11 cellular contexts compared by ENCODE assay signal in genomic region chr2:205764502-205764815, GRCh38.
DNase-seq lines count a peak whose midpoint lies in the region; TF ChIP-seq lines count a peak whose summit lies in the region.
"Had no signal": no experiment of that assay in that cellular context is flagged by ENCODE, and none has a peak within 500 bp of the region (broad histone marks: within the 10 kb centered on the region; RNA-seq: fewer than 3 reads in every experiment).

No MANE protein-coding gene starts in this region.

- H3K79me2 ChIP-seq in GM23248 (ENCODE audit: insufficient read depth) (no peaks in the 10 kb centered on the region), trophoblast cell (ENCODE audit: control insufficient read depth, insufficient read depth, low read length, poor library complexity) (no peaks in the 10 kb centered on the region), mammary epithelial cell (ENCODE audit: insufficient read depth, low read length) (no peaks in the 10 kb centered on the region)

- H3K4me1 ChIP-seq in GM23248 (ENCODE audit: insufficient read depth) = peaks cover 23% of the 10 kb centered on the region
- H3K4me1 ChIP-seq in NT2/D1 (ENCODE audit: insufficient read depth, insufficient read length) = peaks cover 12% of the 10 kb centered on the region
- H3K4me1 ChIP-seq in esophagus squamous epithelium = peaks cover 9 to 38% (median 13%) of the 10 kb centered on the region in 3 donors
- H3K4me1 ChIP-seq in trophoblast cell (ENCODE audit: control insufficient read depth in 1 of 2, insufficient read depth in 2 of 2, low read length in 2 of 2) = peaks cover 10 to 20% of the 10 kb centered on the region in 2 experiments
- peaks cover 8 to 18% of the 10 kb centered on the region in 2 donors for H3K4me1 ChIP-seq in thyroid gland
- H3K4me1 ChIP-seq in mammary epithelial cell (ENCODE audit: insufficient read depth, low read length) = peaks cover 20% of the 10 kb centered on the region

- no peak overlapping the region for H2AK5ac ChIP-seq in trophoblast cell (ENCODE audit: low read length)

- no peak overlapping the region for H2BK12ac ChIP-seq in trophoblast cell (ENCODE audit: low read length)

- 68 to 77% methylated on average over 4 of the region's 4 CpGs for WGBS in GM23248 (ENCODE audit: low coverage in 1 of 2, low lambda C conversion rate in 2 of 2, missing lambda C conversion rate in 2 of 2), 2 experiments
- 64 to 66% methylated on average over 4 of the region's 4 CpGs for WGBS in esophagus squamous epithelium, 2 donors
- no CpG with 5 or more reads among the region's 4 CpGs for WGBS in trophoblast cell (ENCODE audit: extremely low coverage, insufficient coverage, insufficient read length)
- 73 to 80% methylated on average over 3 to 4 of the region's 4 CpGs for WGBS in thyroid gland, 2 donors
- WGBS in mammary epithelial cell (ENCODE audit: low coverage, missing lambda C conversion rate) = 88% methylated on average over 4 of the region's 4 CpGs

- TF ChIP-seq POLR2A in esophagus squamous epithelium (IDR thresholded peaks at IDR 0.05) (no peak), thyroid gland (IDR thresholded peaks at IDR 0.05) (no peak)

- H3K9me3 ChIP-seq in GM23248 (ENCODE audit: low read depth) (no peaks in the 10 kb centered on the region), NT2/D1 (ENCODE audit: insufficient read depth, low read length) (no peaks in the 10 kb centered on the region), esophagus squamous epithelium (no peaks in the 10 kb centered on the region), trophoblast cell (ENCODE audit: insufficient read depth, low read depth, low read length) (no peaks in the 10 kb centered on the region), thyroid gland (no peaks in the 10 kb centered on the region), mammary epithelial cell (replicated peaks; ENCODE audit: insufficient read depth, low read length) (peaks cover 11% of the 10 kb centered on the region)
- H3K9me3 ChIP-seq: prostate gland had no signal

- no peaks in the 10 kb centered on the region for H3K9me2 ChIP-seq in GM23248 (ENCODE audit: insufficient read depth)

- H2BK5ac ChIP-seq in trophoblast cell (ENCODE audit: low read depth, low read length, poor library complexity) = no peak overlapping the region

- H3K4me2 ChIP-seq in GM23248 (ENCODE audit: unreplicated experiment) (peak overlapping the region; percentile 68), trophoblast cell (ENCODE audit: low read length) (peak overlapping the region; percentile 1), mammary epithelial cell (ENCODE audit: insufficient read depth, low read depth, low read length) (no peak overlapping the region)

- no peak overlapping the region for H4K12ac ChIP-seq in trophoblast cell (ENCODE audit: low read depth, low read length)

- no peak overlapping the region for H3K4me3 ChIP-seq in GM23248
- H3K4me3 ChIP-seq in NT2/D1 (ENCODE audit: insufficient read length, low read depth) = no peak overlapping the region
- H3K4me3 ChIP-seq in esophagus squamous epithelium = no peak overlapping the region
- H3K4me3 ChIP-seq in trophoblast cell (ENCODE audit: low read depth, low read length) = no peak overlapping the region
- no peak overlapping the region for H3K4me3 ChIP-seq in thyroid gland (replicated peaks in 1 of 3)
- no peak overlapping the region for H3K4me3 ChIP-seq in mammary epithelial cell (replicated peaks in 1 of 3; ENCODE audit: insufficient read depth in 1 of 3, low read depth in 2 of 3, low read length in 3 of 3)
- H3K4me3 ChIP-seq: prostate gland had no signal

- dilution Hi-C loops in mammary epithelial cell (cut with HindIII; ENCODE audit: low sequenced_read_pairs) = no loop called here

- in situ Hi-C loops in GM23248 (cut with MboI) (no loop called here), mammary epithelial cell (cut with MboI; ENCODE audit: low sequenced_read_pairs in 2 of 2) (no loop called here)

- peak overlapping the region; percentile 11 for H4K91ac ChIP-seq in trophoblast cell (ENCODE audit: low read depth, low read length)

- CTCF ChIA-PET in mammary epithelial cell (lab: Charles Lee; ENCODE audit: low non-redundant PET) = no interaction called here

- H3K9ac ChIP-seq in GM23248 (peak overlapping the region; percentile 74), NT2/D1 (ENCODE audit: insufficient read length, low read depth) (peak overlapping the region; percentile 71), trophoblast cell (ENCODE audit: low read length) (no peak overlapping the region), mammary epithelial cell (ENCODE audit: insufficient read depth, low read length) (no peak overlapping the region)

- H3K36me3 ChIP-seq in GM23248 (ENCODE audit: low read depth) (no peaks in the 10 kb centered on the region), NT2/D1 (ENCODE audit: insufficient read depth, insufficient read length, low read length) (peaks cover 62% of the 10 kb centered on the region), esophagus squamous epithelium (peaks cover 0 to 29% (median 0%) of the 10 kb centered on the region in 3 donors), trophoblast cell (ENCODE audit: control insufficient read depth in 1 of 2, insufficient read depth in 2 of 2, low read length in 2 of 2) (peaks cover 5 to 19% of the 10 kb centered on the region in 2 experiments), thyroid gland (no peaks in the 10 kb centered on the region), mammary epithelial cell (ENCODE audit: insufficient read depth, low read length) (peaks cover 10% of the 10 kb centered on the region)
- H3K36me3 ChIP-seq: prostate gland had no signal

- peak overlapping the region; percentile 76 for H3K27ac ChIP-seq in GM23248
- peak overlapping the region in 3 of 4 donors; percentile 43 to 84 (median 72) for H3K27ac ChIP-seq in esophagus squamous epithelium
- H3K27ac ChIP-seq in trophoblast cell (ENCODE audit: low read depth, low read length) = no peak overlapping the region
- H3K27ac ChIP-seq in thyroid gland = no peak overlapping the region
- H3K27ac ChIP-seq in mammary epithelial cell (ENCODE audit: insufficient read depth, low read depth, low read length) = no peak overlapping the region
- H3K27ac ChIP-seq: prostate gland had no signal

- H2AFZ ChIP-seq in GM23248 = peak overlapping the region; percentile 58; the same call in 1 of the 2 replicates
- no peak overlapping the region for H2AFZ ChIP-seq in trophoblast cell (ENCODE audit: insufficient read depth, low read length, poor library complexity)
- H2AFZ ChIP-seq in mammary epithelial cell (ENCODE audit: low read depth, low read length) = no peak overlapping the region

- H3K18ac ChIP-seq in trophoblast cell (ENCODE audit: low read length) = no peak overlapping the region

- peaks cover 3% of the 10 kb centered on the region for H3K79me1 ChIP-seq in trophoblast cell (ENCODE audit: low read length)

- no peak overlapping the region for H4K8ac ChIP-seq in trophoblast cell (ENCODE audit: low read depth, low read length)

- no peaks in the 10 kb centered on the region for H4K20me1 ChIP-seq in GM23248 (ENCODE audit: insufficient read depth)
- H4K20me1 ChIP-seq in mammary epithelial cell (ENCODE audit: insufficient read depth, low read length) = no peaks in the 10 kb centered on the region

- intact Hi-C loops in esophagus squamous epithelium (cut with DNase I) (no loop called here), thyroid gland (cut with DNase I) (no loop called here), mammary epithelial cell (cut with micrococcal nuclease) (no loop called here)

- DNase-seq in GM23248 (no peak), NT2/D1 (ENCODE audit: low read depth, low spot score) (no peak), esophagus squamous epithelium (lab: John Stamatoyannopoulos, UW) (no peak), trophoblast cell (no peak), thyroid gland (no peak), mammary epithelial cell (no peak), Kasumi-1 (lab: John Stamatoyannopoulos, UW) (no peak)
- DNase-seq in activated T-cell treated with anti-CD3 and anti-CD28 coated beads, Interleukin-2, amount 50 U/mL, for 1 hour = no peak
- DNase-seq: activated CD4-positive, alpha-beta T cell treated with anti-CD3 and anti-CD28 coated beads, Interleukin-2, amount 50 U/mL, for 1 hour; activated effector memory CD4-positive, alpha-beta T cell treated with Interleukin-2 at 50 U/mL for 16 hours had no signal

- peaks cover 17% of the 10 kb centered on the region; the same call in 1 of the 2 replicates for H3F3A ChIP-seq in GM23248 (ENCODE audit: insufficient read depth)

- H3K27me3 ChIP-seq in GM23248 (replicated peaks; ENCODE audit: insufficient read depth) (no peaks in the 10 kb centered on the region), NT2/D1 (ENCODE audit: insufficient read depth, insufficient read length) (no peaks in the 10 kb centered on the region), esophagus squamous epithelium (no peaks in the 10 kb centered on the region), trophoblast cell (ENCODE audit: insufficient read depth, low read length) (no peaks in the 10 kb centered on the region), thyroid gland (no peaks in the 10 kb centered on the region), mammary epithelial cell (ENCODE audit: insufficient read depth, low read length) (no peaks in the 10 kb centered on the region)

- peak overlapping the region; percentile 16 for H2BK120ac ChIP-seq in trophoblast cell (ENCODE audit: insufficient read depth, low read length, poor library complexity)

- TF ChIP-seq CTCF in esophagus squamous epithelium (IDR thresholded peaks at IDR 0.05) (no peak), thyroid gland (IDR thresholded peaks at IDR 0.05) (no peak), mammary epithelial cell (conservative IDR thresholded peaks at IDR 0.05 in 1 of 2, IDR thresholded peaks at IDR 0.05 in 1 of 2; ENCODE audit: extremely low read depth in 1 of 2, insufficient read depth in 1 of 2, low read depth in 1 of 2, low read length in 2 of 2) (no peak)

- no peak overlapping the region for H3K4ac ChIP-seq in trophoblast cell (ENCODE audit: low read depth, low read length)

- no peak overlapping the region for H3K23ac ChIP-seq in trophoblast cell (ENCODE audit: low read length)

- peak overlapping the region; percentile 33 for H3K14ac ChIP-seq in trophoblast cell (ENCODE audit: low read length)

- BruUV-seq in mammary epithelial cell (replicated peaks; lab: Mats Ljungman, UMichigan) = no TSS peak

Comparison
In these comparisons a context has a peak if more than half of its experiments do, and no peak if none do; other contexts are left out.
1. H3K27ac ChIP-seq: peak in GM23248 (single experiment) and esophagus squamous epithelium (3 of 4); none in trophoblast cell (single experiment), thyroid gland (0 of 3) and mammary epithelial cell (single experiment).
2. H3K9ac ChIP-seq: peak in GM23248 (single experiment) and NT2/D1 (single experiment); none in trophoblast cell (single experiment) and mammary epithelial cell (single experiment).